8 cellular contexts compared by ENCODE assay signal in genomic region chr6:26660096-26660425, GRCh38. TPM values are rescaled to one million over a fixed set of nuclear protein-coding genes. Genes with fewer than 3 reads are reported as not detected.
DNase-seq lines count a peak whose midpoint lies in the region; ATAC-seq and TF ChIP-seq lines count a peak whose summit lies in the region.

No MANE protein-coding gene starts in this region.

- no peak for TF ChIP-seq POLR2A in uterus (IDR thresholded peaks at IDR 0.05)

- CTCF ChIA-PET in activated CD8-positive, alpha-beta memory T cell treated with anti-CD3 and anti-CD28 coated beads, Interleukin-2, amount 10 ng/mL, durations not matched to agents 7 days and 5 days (lab: Charles Lee) = no interaction called here

- H3K36me3 Mint-ChIP-seq in activated CD8-positive, alpha-beta memory T cell treated with anti-CD3 and anti-CD28 coated beads, Interleukin-2, amount 10 ng/mL, durations not matched to agents 7 days and 5 days = peaks cover 26% of the 10 kb centered on the region
- H3K36me3 Mint-ChIP-seq in HFFc6 (ENCODE audit: low read depth) = peaks cover 30% of the 10 kb centered on the region

- peak overlapping the region; percentile 78 for H3K4me3 Mint-ChIP-seq in activated CD8-positive, alpha-beta memory T cell treated with anti-CD3 and anti-CD28 coated beads, Interleukin-2, amount 10 ng/mL, durations not matched to agents 7 days and 5 days
- H3K4me3 Mint-ChIP-seq in HFFc6 = peak overlapping the region; percentile 88

- no peaks in the 10 kb centered on the region for H3K9me3 ChIP-seq in NT2/D1 (ENCODE audit: insufficient read depth, low read length)
- no peaks in the 10 kb centered on the region for H3K9me3 ChIP-seq in colonic mucosa
- H3K9me3 ChIP-seq in mesodermal cell (ENCODE audit: control insufficient read depth, low read length) = no peaks in the 10 kb centered on the region
- no peaks in the 10 kb centered on the region for H3K9me3 ChIP-seq in uterus

- peak overlapping the region; percentile 32 for H3K27ac Mint-ChIP-seq in activated CD8-positive, alpha-beta memory T cell treated with anti-CD3 and anti-CD28 coated beads, Interleukin-2, amount 10 ng/mL, durations not matched to agents 7 days and 5 days
- H3K27ac Mint-ChIP-seq in HFFc6 = peak overlapping the region; percentile 47

- H3K27me3 Mint-ChIP-seq in activated CD8-positive, alpha-beta memory T cell treated with anti-CD3 and anti-CD28 coated beads, Interleukin-2, amount 10 ng/mL, durations not matched to agents 7 days and 5 days = peaks cover 22% of the 10 kb centered on the region
- no peaks in the 10 kb centered on the region for H3K27me3 Mint-ChIP-seq in HFFc6 (ENCODE audit: insufficient read depth)

- ATAC-seq in activated CD8-positive, alpha-beta memory T cell treated with anti-CD3 and anti-CD28 coated beads, Interleukin-2, amount 10 ng/mL, durations not matched to agents 7 days and 5 days = peak; percentile 29
- no peak for ATAC-seq in GM18520 (IDR thresholded peaks at IDR 0.05; ENCODE audit: unreplicated experiment)

- TF ChIP-seq CTCF in HFFc6 (IDR thresholded peaks at IDR 0.05) (no peak; the same call in none of the 2 replicates), colonic mucosa (IDR thresholded peaks at IDR 0.05) (no peak), uterus (IDR thresholded peaks at IDR 0.05) (peak in 1 of 4 experiments; percentile 16)

- peaks cover 3% of the 10 kb centered on the region for H3K27me3 ChIP-seq in NT2/D1 (ENCODE audit: insufficient read depth, insufficient read length)
- H3K27me3 ChIP-seq in colonic mucosa = no peaks in the 10 kb centered on the region
- H3K27me3 ChIP-seq in uterus = no peaks in the 10 kb centered on the region

- 0% methylated on average over 4 of the region's 4 CpGs for WGBS in mesodermal cell (ENCODE audit: insufficient coverage in 2 of 2), 2 experiments

- H3K36me3 ChIP-seq in NT2/D1 (ENCODE audit: insufficient read depth, insufficient read length, low read length) = peaks cover 31% of the 10 kb centered on the region
- H3K36me3 ChIP-seq in colonic mucosa = no peaks in the 10 kb centered on the region
- peaks cover 33% of the 10 kb centered on the region for H3K36me3 ChIP-seq in mesodermal cell (ENCODE audit: control insufficient read depth, insufficient read depth, low read length)
- no peaks in the 10 kb centered on the region for H3K36me3 ChIP-seq in uterus

- H3K27ac ChIP-seq in colonic mucosa (peak overlapping the region; percentile 58), mesodermal cell (ENCODE audit: low read depth, low read length, severe bottlenecking) (peak overlapping the region; percentile 11), uterus (peak overlapping the region; percentile 85 to 91)

- no peaks in the 10 kb centered on the region for H3K9me3 Mint-ChIP-seq in activated CD8-positive, alpha-beta memory T cell treated with anti-CD3 and anti-CD28 coated beads, Interleukin-2, amount 10 ng/mL, durations not matched to agents 7 days and 5 days (ENCODE audit: low read depth)
- H3K9me3 Mint-ChIP-seq in HFFc6 = no peaks in the 10 kb centered on the region

- peaks cover 18% of the 10 kb centered on the region for H3K4me1 Mint-ChIP-seq in activated CD8-positive, alpha-beta memory T cell treated with anti-CD3 and anti-CD28 coated beads, Interleukin-2, amount 10 ng/mL, durations not matched to agents 7 days and 5 days
- H3K4me1 Mint-ChIP-seq in HFFc6 (ENCODE audit: low read depth) = peaks cover 16% of the 10 kb centered on the region

- peak overlapping the region; percentile 78 for H3K9ac ChIP-seq in NT2/D1 (ENCODE audit: insufficient read length, low read depth)
- H3K9ac ChIP-seq in colonic mucosa (ENCODE audit: low read depth in 2 of 2, low read length in 2 of 2) = peak overlapping the region; percentile 76 to 88

- H3K4me1 ChIP-seq in NT2/D1 (ENCODE audit: insufficient read depth, insufficient read length) = no peaks in the 10 kb centered on the region
- H3K4me1 ChIP-seq in colonic mucosa = peaks cover 8% of the 10 kb centered on the region
- no peaks in the 10 kb centered on the region for H3K4me1 ChIP-seq in mesodermal cell (ENCODE audit: control insufficient read depth, insufficient read depth, low read length, poor library complexity, severe bottlenecking)
- no peaks in the 10 kb centered on the region for H3K4me1 ChIP-seq in uterus

- intact Hi-C loops in colonic mucosa (cut with DNase I) (no loop called here), uterus (cut with DNase I; ENCODE audit: low total_unique reads) (no loop called here)

- peak overlapping the region; percentile 74 for H3K4me3 ChIP-seq in NT2/D1 (ENCODE audit: insufficient read length, low read depth)
- peak overlapping the region; percentile 53 for H3K4me3 ChIP-seq in colonic mucosa
- peak overlapping the region; percentile 62 for H3K4me3 ChIP-seq in mesodermal cell (ENCODE audit: extremely low read depth, insufficient read depth, low read length, poor library complexity, severe bottlenecking)
- H3K4me3 ChIP-seq in uterus = peak overlapping the region; percentile 84 to 92

- DNase-seq in activated CD8-positive, alpha-beta memory T cell treated with anti-CD3 and anti-CD28 coated beads, Interleukin-2, amount 10 ng/mL, durations not matched to agents 7 days and 5 days = no peak
- no peak for DNase-seq in activated CD8-positive, alpha-beta memory T cell treated with anti-CD3 and anti-CD28 coated beads, Interleukin-2, amount 50 U/mL, for 48 hours
- DNase-seq in HFFc6 = peak; percentile 40
- DNase-seq in NT2/D1 (ENCODE audit: low read depth, low spot score) = no peak
- no peak for DNase-seq in colonic mucosa
- DNase-seq in uterus = no peak

RNA-seq across cellular contexts. Expression of gene ZNF322, which starts 0.5 kb away (rescaled TPM):
- 10 to 100 TPM; 12.0 to 13.7 TPM for total RNA-seq in activated CD8-positive, alpha-beta memory T cell treated with anti-CD3 and anti-CD28 coated beads, Interleukin-2, amount 10 ng/mL, durations not matched to agents 7 days and 5 days
- 10 to 100 TPM; 15.1 to 17.7 (median 16.3) TPM for total RNA-seq in HFFc6 (2021; fragmentation: NEBNext Ultra II Directional; extraction: Animal tissue kit (Norgen Biotek cat#: 25700))
- total RNA-seq in colonic mucosa (10 to 100 TPM; 17.2 to 24.0 TPM), uterus (100 to 1,000 TPM in 1 of 4 donors, 10 to 100 TPM in 3; 38.7 to 184 (median 61.5) TPM)
- polyA plus RNA-seq in mesodermal cell (2013, experiment 1 of 2) = 26.8 TPM
- polyA plus RNA-seq in mesodermal cell (2013, experiment 2 of 2) = 27.2 TPM

Comparison
In these comparisons a context has a peak if more than half of its experiments do, and no peak if none do; other contexts are left out.
1. H3K27ac ChIP-seq: peak in every context shown above with its lines; median percentile 88 in uterus; 58 in colonic mucosa; 11 in mesodermal cell.